21 cellular contexts compared by ENCODE assay signal in the genomic region with DNA sequence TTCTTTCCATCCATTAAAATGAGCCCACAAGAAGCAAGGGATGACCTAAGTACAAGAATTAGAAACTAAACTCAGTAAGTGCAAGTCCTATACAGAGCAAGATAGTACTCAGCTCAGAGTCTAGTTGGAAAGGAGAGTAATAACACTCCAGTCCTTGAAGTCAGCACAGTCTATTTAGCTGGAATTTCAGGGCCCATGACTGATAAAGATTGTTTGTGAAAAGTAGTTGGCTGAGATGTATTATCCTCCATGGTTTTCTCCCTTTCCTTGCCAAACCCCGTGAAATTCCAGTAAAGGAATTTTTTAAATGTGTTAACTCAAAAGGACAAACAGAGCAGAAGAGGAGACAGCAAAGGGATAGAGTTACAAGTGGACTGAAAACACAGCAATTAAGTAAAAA.
"Had no signal": no experiment of that assay in that cellular context is flagged by ENCODE, and none has a peak within 500 bp of the region (broad histone marks: within the 10 kb centered on the region; RNA-seq: fewer than 3 reads in every experiment).

No MANE protein-coding gene starts in this region.

- DNase-seq: activated CD4-positive, alpha-beta memory T cell treated with anti-CD3 and anti-CD28 coated beads, Interleukin-2, amount 10 ng/mL, durations not matched to agents 7 days and 5 days; activated CD4-positive, alpha-beta T cell treated with anti-CD3 and anti-CD28 coated beads for 1 hour; activated CD4-positive, alpha-beta T cell treated with anti-CD3 and anti-CD28 coated beads, Interleukin-2, amount 10 ng/mL, durations not matched to agents 7 days and 5 days; activated naive CD4-positive, alpha-beta T cell; activated T-cell treated with anti-CD3 and anti-CD28 coated beads, Interleukin-2, amount 50 U/mL, for 48 hours; aorta; central memory CD4-positive, alpha-beta T cell; endodermal cell; gastrocnemius medialis; glutamatergic neuron; left ventricle myocardium superior; naive thymus-derived CD8-positive, alpha-beta T cell; right lobe of liver; small intestine; stimulated activated CD4-positive, alpha-beta T cell treated with anti-CD3 and anti-CD28 coated beads, Interleukin-4, amount 100 ng/mL, for 24 hours; substantia nigra; T-helper 2 cell; uterus had no signal

- H3K4me1 ChIP-seq: breast epithelium, right lobe of liver, uterus had no signal

- H3K4me3 ChIP-seq: breast epithelium, esophagus muscularis mucosa, gastrocnemius medialis, right lobe of liver, uterus had no signal

- H3K9me3 ChIP-seq: breast epithelium, esophagus muscularis mucosa, gastrocnemius medialis, right lobe of liver, uterus had no signal

- H3K27ac ChIP-seq: breast epithelium, esophagus muscularis mucosa, gastrocnemius medialis, right lobe of liver, uterus had no signal

- ATAC-seq: gastrocnemius medialis; left ventricle myocardium superior; naive thymus-derived CD8-positive, alpha-beta T cell; right lobe of liver; stimulated activated effector memory CD8-positive, alpha-beta T cell treated with anti-CD3 and anti-CD28 coated beads, Interleukin-12 subunit alpha, Interleukin-12 subunit beta, amount 100 ng/mL, for 72 hours had no signal

- H3K36me3 ChIP-seq: breast epithelium, esophagus muscularis mucosa, gastrocnemius medialis, right lobe of liver, uterus had no signal

- H3K27me3 ChIP-seq: breast epithelium, esophagus muscularis mucosa, gastrocnemius medialis, right lobe of liver, uterus had no signal
